In genomic region chr17:2259769-2260536, GRCh38 we compare ENCODE assay signal across 8 cellular contexts. TPM values are rescaled to one million over a fixed set of nuclear protein-coding genes. Genes with fewer than 3 reads are reported as not detected.
DNase-seq lines count a peak whose midpoint lies in the region; ATAC-seq, FAIRE-seq and TF ChIP-seq lines count a peak whose summit lies in the region.

No MANE protein-coding gene starts in this region.

- no peaks in the 10 kb centered on the region for H3K9me3 ChIP-seq in CD4-positive, alpha-beta T cell (ENCODE audit: control insufficient read depth, low read length)
- H3K9me3 ChIP-seq in GM12878 (replicated peaks; ENCODE audit: control insufficient read depth, insufficient read depth, low read length), result no peaks in the 10 kb centered on the region
- no peaks in the 10 kb centered on the region for H3K9me3 ChIP-seq in gastrocnemius medialis

- peaks cover 0 to 8% of the 10 kb centered on the region in 2 experiments; a peak in 1 of 4 replicates for H3K36me3 ChIP-seq in GM12878 (ENCODE audit: control insufficient read depth in 2 of 2, insufficient read depth in 2 of 2, low read length in 1 of 2)
- H3K36me3 ChIP-seq in gastrocnemius medialis, result no peaks in the 10 kb centered on the region

- SMC1A ChIA-PET in GM12878 (lab: Charles Lee; ENCODE audit: uncharacterized antibody, unreplicated experiment), result interaction anchor here (0.9 to 4.1 kb wide), 17 partner anchors 7 to 205 kb away, joined by 3 to 43 read pairs (median 8); partner anchors contain the start of gene HIC1

- H3K4me3 Mint-ChIP-seq in CD4-positive, alpha-beta T cell, result peak overlapping the region; percentile 85
- H3K4me3 Mint-ChIP-seq in T-helper 1 cell treated with Interleukin-12 subunit alpha and Interleukin-12 subunit beta and Interleukin-4 antibody, amounts not matched to agents 30 μg/mL and 1 μg/mL, for 36 hours, result peak overlapping the region; percentile 74

- intact Hi-C loops in CD4-positive, alpha-beta T cell (cut with DNase I, micrococcal nuclease), result loop anchor here in 1 of 2 experiments (5.0 kb wide), 2 partner anchors 208 to 543 kb away; no protein-coding TSS in a partner anchor
- intact Hi-C loops in GM12878 (cut with micrococcal nuclease; ENCODE audit: unreplicated experiment), result no loop called here
- intact Hi-C loops in gastrocnemius medialis (cut with DNase I; ENCODE audit: low total_unique reads), result no loop called here

- POLR2A ChIA-PET in CD4-positive, alpha-beta T cell (lab: Charles Lee), result interaction anchor here (0.9 to 2.3 kb wide), 14 partner anchors 8 to 206 kb away, joined by 3 to 16 read pairs (median 5); partner anchors contain the start of genes HIC1, SMG6 and SRR
- POLR2A ChIA-PET in GM12878 (lab: Charles Lee), result interaction anchor here (0.6 to 8.8 kb wide), 18 partner anchors 10 to 204 kb away, joined by 3 to 69 read pairs (median 4); partner anchors contain the start of gene TSR1

- peak overlapping the region; percentile 82 for H3K9ac ChIP-seq in GM12878 (ENCODE audit: control insufficient read depth, insufficient read depth, low read length)

- CTCF ChIA-PET in CD4-positive, alpha-beta T cell (lab: Charles Lee), result interaction anchor here (1.3 to 3.7 kb wide), 4 partner anchors 15 to 205 kb away, joined by 4 to 24 read pairs (median 4); partner anchors contain the start of gene HIC1
- CTCF ChIA-PET in GM12878 (lab: Yijun Ruan, JAX), result interaction anchor here (0.7 to 4.1 kb wide), 11 partner anchors 9 to 205 kb away, joined by 4 to 50 read pairs (median 6); partner anchors contain the start of gene HIC1

- peak overlapping the region; percentile 63 for H3K27ac ChIP-seq in CD4-positive, alpha-beta T cell (ENCODE audit: low read depth, low read length)
- H3K27ac ChIP-seq in GM12878 (ENCODE audit: control insufficient read depth, insufficient read depth) (peak overlapping the region; percentile 99), gastrocnemius medialis (no peak overlapping the region)

- H4K20me1 ChIP-seq in GM12878 (ENCODE audit: control insufficient read depth, insufficient read depth), result no peaks in the 10 kb centered on the region

- peaks cover 75% of the 10 kb centered on the region for H3K4me1 Mint-ChIP-seq in CD4-positive, alpha-beta T cell (ENCODE audit: low read depth)
- H3K4me1 Mint-ChIP-seq in T-helper 1 cell treated with Interleukin-12 subunit alpha and Interleukin-12 subunit beta and Interleukin-4 antibody, amounts not matched to agents 30 μg/mL and 1 μg/mL, for 36 hours (ENCODE audit: low read depth), result peaks cover 68% of the 10 kb centered on the region

- H3K4me1 ChIP-seq in GM12878 (ENCODE audit: control insufficient read depth, insufficient read depth, low read length), result peaks cover 64% of the 10 kb centered on the region
- H3K4me1 ChIP-seq in gastrocnemius medialis, result peaks cover 10 to 22% of the 10 kb centered on the region in 2 donors

- in situ Hi-C loops in GM12878 (cut with MboI) (no loop called here), gastrocnemius medialis (cut with MboI; ENCODE audit: low sequenced_read_pairs in 4 of 4) (loop anchor here in 2 of 4 donors (25.0 kb wide), 1 partner anchor 348 kb away; no protein-coding TSS in a partner anchor)

- no peak for TF ChIP-seq CTCF in CD4-positive, alpha-beta T cell (IDR thresholded peaks at IDR 0.05)
- no peak for TF ChIP-seq CTCF in GM12878 (IDR thresholded peaks at IDR 0.05 in 2 of 3, conservative IDR thresholded peaks at IDR 0.05 in 1 of 3; ENCODE audit: control insufficient read depth in 2 of 3, extremely low read depth in 1 of 3, insufficient read depth in 1 of 3, low read depth in 3 of 3, low read length in 3 of 3)
- TF ChIP-seq CTCF in gastrocnemius medialis (IDR thresholded peaks at IDR 0.05 in 4 of 5, conservative IDR thresholded peaks at IDR 0.05 in 1 of 5), result no peak

- FAIRE-seq in GM12878 (lab: Jason Lieb, UNC) (peak; percentile 81), HTR-8/SVneo (lab: Jason Lieb, UNC) (no peak), H54 (lab: Jason Lieb, UNC) (no peak)

- H3K4me2 ChIP-seq in GM12878 (ENCODE audit: control insufficient read depth, insufficient read depth), result peak overlapping the region; percentile 82

- BruUV-seq in GM12878 (replicated peaks; lab: Mats Ljungman, UMichigan), result TSS peak; percentile 96

- ATAC-seq in CD4-positive, alpha-beta T cell (ENCODE audit: poor library complexity), result peak; percentile 55
- peak; percentile 57 for ATAC-seq in GM21737 (IDR thresholded peaks at IDR 0.05; ENCODE audit: unreplicated experiment)
- peak; percentile 91 for ATAC-seq in GM12878
- no peak for ATAC-seq in gastrocnemius medialis

- peak; percentile 17 to 52 (median 38) for DNase-seq in CD4-positive, alpha-beta T cell
- DNase-seq in GM12878 (ENCODE audit: low read depth, low spot score) (peak; percentile 85), HTR-8/SVneo (ENCODE audit: insufficient read length, low spot score) (no peak), H54 (ENCODE audit: insufficient read length, low spot score) (no peak), gastrocnemius medialis (no peak)
- peak; percentile 59 for DNase-seq in stimulated activated CD4-positive, alpha-beta T cell treated with anti-CD3 and anti-CD28 coated beads, Interleukin-4, amount 100 ng/mL, for 1 hour

- H3K27me3 ChIP-seq in CD4-positive, alpha-beta T cell (ENCODE audit: control insufficient read depth, insufficient read depth, low read length), result no peaks in the 10 kb centered on the region
- no peaks in the 10 kb centered on the region for H3K27me3 ChIP-seq in GM12878 (replicated peaks in 1 of 2; ENCODE audit: control insufficient read depth in 2 of 2, insufficient read depth in 2 of 2, low read length in 1 of 2)
- H3K27me3 ChIP-seq in gastrocnemius medialis, result no peaks in the 10 kb centered on the region

- TF ChIP-seq RAD21 in GM12878 (IDR thresholded peaks at IDR 0.05; ENCODE audit: insufficient read depth, low read depth, low read length), result no peak

- peak; percentile 67 to 80 for TF ChIP-seq EP300 in GM12878 (IDR thresholded peaks at IDR 0.05; ENCODE audit: borderline replicate concordance in 1 of 2, control insufficient read depth in 1 of 2, low read depth in 2 of 2, low read length in 2 of 2)

- H3K79me2 ChIP-seq in GM12878 (ENCODE audit: control insufficient read depth, insufficient read depth, low read length), result peaks cover 49% of the 10 kb centered on the region

- H3K36me3 Mint-ChIP-seq in CD4-positive, alpha-beta T cell (ENCODE audit: low read depth), result peaks cover 42% of the 10 kb centered on the region
- H3K36me3 Mint-ChIP-seq in T-helper 1 cell treated with Interleukin-12 subunit alpha and Interleukin-12 subunit beta and Interleukin-4 antibody, amounts not matched to agents 30 μg/mL and 1 μg/mL, for 36 hours (ENCODE audit: low read depth), result peaks cover 32% of the 10 kb centered on the region

- WGBS in GM12878 (ENCODE audit: insufficient coverage, insufficient replicate concordance, low lambda C conversion rate, missing lambda C conversion rate), result 2% methylated on average over 8 of the region's 8 CpGs

- H3K27ac Mint-ChIP-seq in CD4-positive, alpha-beta T cell, result peak overlapping the region; percentile 98
- H3K27ac Mint-ChIP-seq in T-helper 1 cell treated with Interleukin-12 subunit alpha and Interleukin-12 subunit beta and Interleukin-4 antibody, amounts not matched to agents 30 μg/mL and 1 μg/mL, for 36 hours, result peak overlapping the region; percentile 95

- no peak overlapping the region for H2AFZ ChIP-seq in GM12878 (ENCODE audit: control insufficient read depth, low read depth, low read length)

- TF ChIP-seq POLR2A in GM12878 (IDR thresholded peaks at IDR 0.05; ENCODE audit: low read depth, low read length), result peak; percentile 61
- TF ChIP-seq POLR2A in H54 (IDR thresholded peaks at IDR 0.05; ENCODE audit: low read depth, low read length), result no peak
- TF ChIP-seq POLR2A in gastrocnemius medialis (IDR thresholded peaks at IDR 0.05), result no peak

- H3K27me3 Mint-ChIP-seq in CD4-positive, alpha-beta T cell, result no peaks in the 10 kb centered on the region
- H3K27me3 Mint-ChIP-seq in T-helper 1 cell treated with Interleukin-12 subunit alpha and Interleukin-12 subunit beta and Interleukin-4 antibody, amounts not matched to agents 30 μg/mL and 1 μg/mL, for 36 hours (ENCODE audit: low read depth), result no peaks in the 10 kb centered on the region

- H3K4me3 ChIP-seq in GM12878 (peak overlapping the region; percentile 44; the same call in 1 of the 2 replicates), gastrocnemius medialis (no peak overlapping the region)

- RAD21 ChIA-PET in GM12878 (lab: Charles Lee; ENCODE audit: unreplicated experiment), result interaction anchor here (0.7 to 4.2 kb wide), 15 partner anchors 8 to 364 kb away, joined by 3 to 40 read pairs (median 6); partner anchors contain the start of genes HIC1 and SGSM2

- no peaks in the 10 kb centered on the region for H3K9me3 Mint-ChIP-seq in CD4-positive, alpha-beta T cell
- no peaks in the 10 kb centered on the region for H3K9me3 Mint-ChIP-seq in T-helper 1 cell treated with Interleukin-12 subunit alpha and Interleukin-12 subunit beta and Interleukin-4 antibody, amounts not matched to agents 30 μg/mL and 1 μg/mL, for 36 hours

RNA-seq across cellular contexts. Expression of gene SMG6, which starts 43.6 kb away (rescaled TPM):
- total RNA-seq in CD4-positive, alpha-beta T cell, result 10 to 100 TPM; 39.3 to 39.7 TPM
- total RNA-seq in GM12878 (2013; cell fraction: nucleolus; rRNA removed), result 87.7 and 93.3 TPM in 2 replicates
- 16.4 and 16.7 TPM in 2 replicates for total RNA-seq in GM12878 (2014; rRNA removed)
- 9.3 and 11.7 TPM in 2 replicates for total RNA-seq in GM12878 (2014; rRNA removed; fragmentation: Illumina TruSeq; extraction: Trizol)
- total RNA-seq in GM12878 (2021), result 28.7 and 30.3 TPM in 2 replicates
- polyA plus RNA-seq in GM12878 (2011; ENCODE audit: low read depth), result 19.8 TPM
- polyA plus RNA-seq in GM12878 (2011; rRNA removed), result 20.1 and 27.2 TPM in 2 replicates
- 43.8 and 72.2 TPM in 2 replicates for polyA plus RNA-seq in GM12878 (2011; cell fraction: cytosol; rRNA removed)
- polyA plus RNA-seq in GM12878 (2011; cell fraction: nucleus; rRNA removed), result 67.9 and 71.8 TPM in 2 replicates
- polyA plus RNA-seq in GM12878 (2012), result 17.5 and 19.5 TPM in 2 replicates
- 16.2 and 21.4 TPM in 2 replicates for polyA plus RNA-seq in GM12878 (2014; fragmentation: Illumina TruSeq; extraction: Trizol)
- under 1 TPM; 0.58 to 0.64 TPM for polyA plus RNA-seq in GM12878 (2014; fragmentation: Nextera tagmentation; extraction: Ambion mirVana)
- 11.2 and 12.9 TPM in 2 replicates for polyA plus RNA-seq in GM12878 (2014; rRNA removed)
- polyA plus RNA-seq in GM12878 (2016; fragmentation: Nextera tagmentation; extraction: Ambion mirVana), result 10 to 100 TPM; 15.4 to 16.0 TPM
- polyA minus RNA-seq in GM12878 (2011; rRNA and poly(A)+ RNA removed), result 42.9 and 101 TPM in 2 replicates
- polyA minus RNA-seq in GM12878 (2011; cell fraction: cytosol; rRNA and poly(A)+ RNA removed), result 19.6 and 23.3 TPM in 2 replicates
- 45.8 and 69.4 TPM in 2 replicates for polyA minus RNA-seq in GM12878 (2011; cell fraction: nucleus; rRNA and poly(A)+ RNA removed)
- total RNA-seq in gastrocnemius medialis, result 10 to 100 TPM; 20.5 to 27.8 (median 23.0) TPM

RNA-seq across cellular contexts. Expression of gene SRR, which starts 43.8 kb away (rescaled TPM):
- total RNA-seq in CD4-positive, alpha-beta T cell, result 1 to 10 TPM; 2.5 to 2.8 TPM
- 2.7 and 7.6 TPM in 2 replicates for total RNA-seq in GM12878 (2013; cell fraction: nucleolus; rRNA removed)
- total RNA-seq in GM12878 (2014; rRNA removed) (16.1 and 23.7 TPM in 2 replicates), GM12878 (2014; rRNA removed; fragmentation: Illumina TruSeq; extraction: Trizol) (12.4 and 13.5 TPM in 2 replicates), GM12878 (2021) (19.3 and 20.7 TPM in 2 replicates), gastrocnemius medialis (10 to 100 TPM in 2 of 4 donors, 1 to 10 TPM in 2; 3.0 to 20.0 (median 10.7) TPM)
- polyA plus RNA-seq in GM12878 (2011; ENCODE audit: low read depth), result 14.1 TPM
- polyA plus RNA-seq in GM12878 (2011; rRNA removed) (11.7 TPM in 2 replicates), GM12878 (2014; fragmentation: Illumina TruSeq; extraction: Trizol) (14.9 and 18.5 TPM in 2 replicates), GM12878 (2014; fragmentation: Nextera tagmentation; extraction: Ambion mirVana) (10 to 100 TPM; 21.1 to 33.9 TPM), GM12878 (2014; rRNA removed) (15.2 and 17.5 TPM in 2 replicates), GM12878 (2016; fragmentation: Nextera tagmentation; extraction: Ambion mirVana) (10 to 100 TPM; 25.8 to 30.5 TPM)
- 4.6 and 8.8 TPM in 2 replicates for polyA plus RNA-seq in GM12878 (2011; cell fraction: cytosol; rRNA removed)
- 3.0 and 3.1 TPM in 2 replicates for polyA plus RNA-seq in GM12878 (2011; cell fraction: nucleus; rRNA removed)
- polyA plus RNA-seq in GM12878 (2012), result 8.0 and 13.7 TPM in 2 replicates
- 5.8 and 11.1 TPM in 2 replicates for polyA minus RNA-seq in GM12878 (2011; rRNA and poly(A)+ RNA removed)
- 2.8 and 7.9 TPM in 2 replicates for polyA minus RNA-seq in GM12878 (2011; cell fraction: cytosol; rRNA and poly(A)+ RNA removed)
- polyA minus RNA-seq in GM12878 (2011; cell fraction: nucleus; rRNA and poly(A)+ RNA removed), result 0.67 and 2.8 TPM in 2 replicates

Comparison
In these comparisons a context has a peak if more than half of its experiments do, and no peak if none do; other contexts are left out.
1. ATAC-seq: peak in CD4-positive, alpha-beta T cell (single experiment), GM21737 (single experiment) and GM12878 (single experiment); none in gastrocnemius medialis (0 of 2).
2. DNase-seq: peak in CD4-positive, alpha-beta T cell (10 of 10), GM12878 (single experiment) and stimulated activated CD4-positive, alpha-beta T cell treated with anti-CD3 and anti-CD28 coated beads, Interleukin-4, amount 100 ng/mL, for 1 hour (single experiment); none in HTR-8/SVneo (single experiment), H54 (single experiment) and gastrocnemius medialis (0 of 2).
3. H3K27ac ChIP-seq: peak in CD4-positive, alpha-beta T cell (single experiment) and GM12878 (single experiment); none in gastrocnemius medialis (0 of 4).